Comparison of ENCODE assay signal across 18 cellular contexts in the genomic region with DNA sequence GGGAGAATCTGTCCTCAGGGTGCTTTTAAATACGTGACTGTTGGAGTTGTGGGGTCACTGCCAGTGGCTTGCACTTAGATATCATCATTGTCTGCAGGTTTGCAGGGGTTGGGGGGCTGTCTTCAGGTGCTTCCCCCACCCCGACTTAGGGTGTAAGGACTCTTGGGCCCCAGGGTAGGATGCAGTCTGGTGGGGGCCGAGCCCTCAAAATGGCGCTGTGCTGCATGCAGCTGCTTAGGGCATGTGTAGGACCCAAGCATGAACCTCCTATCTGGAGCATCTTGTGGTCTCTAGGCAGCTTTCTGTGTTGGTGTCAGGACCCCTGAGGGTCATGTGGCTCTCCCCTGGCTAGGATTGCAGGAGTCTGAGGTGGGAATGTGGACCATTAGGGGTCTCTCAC. TPM values are rescaled to one million over a fixed set of nuclear protein-coding genes. Genes with fewer than 3 reads are reported as not detected.
A peak's percentile ranks its signal among the peaks of the same experiment; 100 is the strongest.
DNase-seq lines count a peak whose midpoint lies in the region; ATAC-seq, FAIRE-seq and TF ChIP-seq lines count a peak whose summit lies in the region.
"Had no signal": no experiment of that assay in that cellular context is flagged by ENCODE, and none has a peak within 500 bp of the region (broad histone marks: within the 10 kb centered on the region; RNA-seq: fewer than 3 reads in every experiment).

No MANE protein-coding gene starts in this region.

- no peak overlapping the region for H4K91ac ChIP-seq in neuronal stem cell (ENCODE audit: low read depth, low read length, poor library complexity)

- no TSS peak for BruUV-seq in GM12878 (replicated peaks; lab: Mats Ljungman, UMichigan)

- SMC1A ChIA-PET in GM12878 (lab: Charles Lee; ENCODE audit: uncharacterized antibody, unreplicated experiment), result no interaction called here

- H3K4me1 ChIP-seq in GM12878 (ENCODE audit: control insufficient read depth, insufficient read depth, low read length), result no peaks in the 10 kb centered on the region
- H3K4me1 ChIP-seq in neuronal stem cell (ENCODE audit: control insufficient read depth in 2 of 2, insufficient read depth in 1 of 2, low read depth in 1 of 2, low read length in 2 of 2), result no peaks in the 10 kb centered on the region

- ATAC-seq in GM12878 (0 out of 3 replicates have a peak, but pooled peaks have one; percentile 14), HG02885 (IDR thresholded peaks at IDR 0.05; ENCODE audit: poor library complexity, unreplicated experiment) (no peak), GM21825 (IDR thresholded peaks at IDR 0.05; ENCODE audit: unreplicated experiment) (no peak)
- no peak for ATAC-seq in activated T-helper 17 cell treated with anti-CD3 and anti-CD28 coated beads, Interleukin-2, amount 50 U/mL, for 72 hours (replicated peaks)
- ATAC-seq: HCT116 had no signal

- TF ChIP-seq EP300 in GM12878 (IDR thresholded peaks at IDR 0.05; ENCODE audit: borderline replicate concordance in 1 of 2, control insufficient read depth in 1 of 2, low read depth in 2 of 2, low read length in 2 of 2), result no peak

- H2AFZ ChIP-seq in GM12878 (ENCODE audit: control insufficient read depth, low read depth, low read length) (no peak overlapping the region), neuronal stem cell (ENCODE audit: low read length) (no peak overlapping the region)

- H3K9ac ChIP-seq in GM12878 (ENCODE audit: control insufficient read depth, insufficient read depth, low read length) (no peak overlapping the region), neuronal stem cell (ENCODE audit: low read depth, low read length, poor library complexity) (no peak overlapping the region)
- H3K9ac ChIP-seq: BLaER1, KMS-11 had no signal

- H3K14ac ChIP-seq in neuronal stem cell (ENCODE audit: low read length), result no peak overlapping the region

- CTCF ChIA-PET in activated CD4-positive, alpha-beta memory T cell treated with anti-CD3 and anti-CD28 coated beads, Interleukin-2, amount 10 ng/mL, durations not matched to agents 7 days and 5 days (lab: Charles Lee), result interaction anchor here (1.3 kb wide), 1 partner anchor 13 kb away, joined by 4 read pairs; no protein-coding TSS in a partner anchor
- CTCF ChIA-PET in activated CD4-positive, alpha-beta memory T cell treated with anti-CD3 and anti-CD28 coated beads for 36 hours (lab: Charles Lee), result no interaction called here
- CTCF ChIA-PET in GM12878 (lab: Yijun Ruan, JAX), result no interaction called here

- H3K36me3 ChIP-seq in GM12878 (ENCODE audit: control insufficient read depth in 2 of 2, insufficient read depth in 2 of 2, low read length in 1 of 2) (peaks cover 0 to 3% of the 10 kb centered on the region in 2 experiments; a peak in 3 of 4 replicates), neuronal stem cell (replicated peaks in 1 of 2; ENCODE audit: control insufficient read depth in 2 of 2, insufficient read depth in 2 of 2, low read length in 2 of 2) (peaks cover 0 to 31% of the 10 kb centered on the region in 2 donors)

- H3K4me3 ChIP-seq in GM12878 (no peak overlapping the region), neuronal stem cell (ENCODE audit: low read length in 2 of 2) (peak overlapping the region in 1 of 2 donors; percentile 64)
- H3K4me3 ChIP-seq: BLaER1 had no signal

- no peak for FAIRE-seq in GM12878 (lab: Jason Lieb, UNC)
- FAIRE-seq: H54 had no signal

- 98% methylated on average over 4 of the region's 4 CpGs for WGBS in GM12878 (ENCODE audit: insufficient coverage, insufficient replicate concordance, low lambda C conversion rate, missing lambda C conversion rate)
- no CpG with 5 or more reads among the region's 4 CpGs for WGBS in neuronal stem cell (ENCODE audit: extremely low coverage in 2 of 2, insufficient read length in 2 of 2, insufficient replicate concordance in 1 of 2), 2 donors

- H2BK5ac ChIP-seq in neuronal stem cell (ENCODE audit: low read length), result no peak overlapping the region

- H3K18ac ChIP-seq in neuronal stem cell (ENCODE audit: low read length), result peak overlapping the region; percentile 59

- H3K4me2 ChIP-seq in GM12878 (ENCODE audit: control insufficient read depth, insufficient read depth) (no peak overlapping the region), neuronal stem cell (ENCODE audit: insufficient read depth, low read length, poor library complexity, severe bottlenecking) (no peak overlapping the region)

- no peaks in the 10 kb centered on the region for H3K79me2 ChIP-seq in GM12878 (ENCODE audit: control insufficient read depth, insufficient read depth, low read length)

- in situ Hi-C loops in GM12878 (cut with MboI), result no loop called here

- H3K36me3 Mint-ChIP-seq in activated CD4-positive, alpha-beta memory T cell treated with anti-CD3 and anti-CD28 coated beads, Interleukin-2, amount 10 ng/mL, durations not matched to agents 7 days and 5 days (ENCODE audit: low read depth), result peaks cover 79% of the 10 kb centered on the region
- peaks cover 68% of the 10 kb centered on the region for H3K36me3 Mint-ChIP-seq in activated CD4-positive, alpha-beta memory T cell treated with anti-CD3 and anti-CD28 coated beads for 36 hours
- peaks cover 76% of the 10 kb centered on the region for H3K36me3 Mint-ChIP-seq in activated T-helper 17 cell treated with anti-CD3 and anti-CD28 coated beads, Interleukin-2, amount 50 U/mL, for 72 hours (ENCODE audit: low read depth)

- H3K4ac ChIP-seq in neuronal stem cell (ENCODE audit: low read length), result no peak overlapping the region

- peaks cover 5% of the 10 kb centered on the region for H3K79me1 ChIP-seq in neuronal stem cell (ENCODE audit: low read depth, low read length)

- H4K8ac ChIP-seq in neuronal stem cell (ENCODE audit: low read depth, low read length), result no peak overlapping the region

- H3K27ac ChIP-seq in GM12878 (ENCODE audit: control insufficient read depth, insufficient read depth), result no peak overlapping the region
- H3K27ac ChIP-seq in neuronal stem cell (replicated peaks; ENCODE audit: low read length), result no peak overlapping the region
- H3K27ac ChIP-seq: BLaER1 had no signal

- TF ChIP-seq RAD21 in GM12878 (IDR thresholded peaks at IDR 0.05; ENCODE audit: insufficient read depth, low read depth, low read length), result no peak

- peaks cover 27% of the 10 kb centered on the region for H3K9me3 Mint-ChIP-seq in activated CD4-positive, alpha-beta memory T cell treated with anti-CD3 and anti-CD28 coated beads, Interleukin-2, amount 10 ng/mL, durations not matched to agents 7 days and 5 days
- peaks cover 4% of the 10 kb centered on the region for H3K9me3 Mint-ChIP-seq in activated CD4-positive, alpha-beta memory T cell treated with anti-CD3 and anti-CD28 coated beads for 36 hours
- H3K9me3 Mint-ChIP-seq in activated T-helper 17 cell treated with anti-CD3 and anti-CD28 coated beads, Interleukin-2, amount 50 U/mL, for 72 hours, result peaks cover 3% of the 10 kb centered on the region
- H3K9me3 Mint-ChIP-seq: IgD-negative memory B cell had no signal

- H3K27ac Mint-ChIP-seq in activated CD4-positive, alpha-beta memory T cell treated with anti-CD3 and anti-CD28 coated beads, Interleukin-2, amount 10 ng/mL, durations not matched to agents 7 days and 5 days, result peak overlapping the region; percentile 94
- H3K27ac Mint-ChIP-seq in activated CD4-positive, alpha-beta memory T cell treated with anti-CD3 and anti-CD28 coated beads for 36 hours, result no peak overlapping the region
- H3K27ac Mint-ChIP-seq in activated T-helper 17 cell treated with anti-CD3 and anti-CD28 coated beads, Interleukin-2, amount 50 U/mL, for 72 hours, result no peak overlapping the region

- H3K9me3 ChIP-seq in GM12878 (replicated peaks; ENCODE audit: control insufficient read depth, insufficient read depth, low read length) (no peaks in the 10 kb centered on the region), neuronal stem cell (replicated peaks in 1 of 2; ENCODE audit: control insufficient read depth in 2 of 2, insufficient read depth in 1 of 2, low read depth in 1 of 2, low read length in 2 of 2) (peaks cover 0 to 6% of the 10 kb centered on the region in 2 donors)

- no peak overlapping the region for H2AK5ac ChIP-seq in neuronal stem cell (ENCODE audit: low read depth, low read length)

- RAD21 ChIA-PET in GM12878 (lab: Charles Lee; ENCODE audit: unreplicated experiment), result no interaction called here

- no peak overlapping the region for H2BK12ac ChIP-seq in neuronal stem cell (ENCODE audit: low read length)

- H2BK15ac ChIP-seq in neuronal stem cell (ENCODE audit: low read length), result no peak overlapping the region

- H3K27me3 ChIP-seq in GM12878 (replicated peaks in 1 of 2; ENCODE audit: control insufficient read depth in 2 of 2, insufficient read depth in 2 of 2, low read length in 1 of 2) (no peaks in the 10 kb centered on the region), neuronal stem cell (ENCODE audit: control insufficient read depth in 3 of 3, insufficient read depth in 3 of 3, low read depth in 1 of 3, low read length in 3 of 3) (no peaks in the 10 kb centered on the region)
- H3K27me3 ChIP-seq: BLaER1 had no signal

- H4K20me1 ChIP-seq in GM12878 (ENCODE audit: control insufficient read depth, insufficient read depth), result no peaks in the 10 kb centered on the region

- TF ChIP-seq CTCF in GM12878 (IDR thresholded peaks at IDR 0.05 in 2 of 3, conservative IDR thresholded peaks at IDR 0.05 in 1 of 3; ENCODE audit: control insufficient read depth in 2 of 3, extremely low read depth in 1 of 3, insufficient read depth in 1 of 3, low read depth in 3 of 3, low read length in 3 of 3), result no peak

- intact Hi-C loops in activated CD4-positive, alpha-beta memory T cell treated with anti-CD3 and anti-CD28 coated beads for 36 hours (cut with micrococcal nuclease), result no loop called here
- intact Hi-C loops in GM12878 (cut with micrococcal nuclease; ENCODE audit: unreplicated experiment), result no loop called here

- no peak for DNase-seq in activated CD4-positive, alpha-beta memory T cell treated with anti-CD3 and anti-CD28 coated beads, Interleukin-2, amount 10 ng/mL, durations not matched to agents 7 days and 5 days
- DNase-seq in activated CD4-positive, alpha-beta memory T cell treated with anti-CD3 and anti-CD28 coated beads for 36 hours, result no peak
- DNase-seq in GM12878 (ENCODE audit: low read depth, low spot score) (no peak), neuronal stem cell (ENCODE audit: low spot score) (no peak)
- DNase-seq: 8988T, AML-193, Calu3, DMS 273 treated with DMSO at 0.1 percent for 48 hours, GDM1 had no signal

- no peak overlapping the region for H2BK120ac ChIP-seq in neuronal stem cell (ENCODE audit: low read depth, low read length)

- POLR2A ChIA-PET in activated CD4-positive, alpha-beta memory T cell treated with anti-CD3 and anti-CD28 coated beads, Interleukin-2, amount 10 ng/mL, durations not matched to agents 7 days and 5 days (lab: Charles Lee), result interaction anchor here (1.6 kb wide), 1 partner anchor 56 kb away, joined by 3 read pairs; a partner anchor contains a TSS
- POLR2A ChIA-PET in activated CD4-positive, alpha-beta memory T cell treated with anti-CD3 and anti-CD28 coated beads for 36 hours (lab: Charles Lee), result no interaction called here
- POLR2A ChIA-PET in GM12878 (lab: Charles Lee), result no interaction called here

- TF ChIP-seq POLR2A in GM12878 (IDR thresholded peaks at IDR 0.05; ENCODE audit: low read depth, low read length), result no peak

- H3K4me1 Mint-ChIP-seq in activated CD4-positive, alpha-beta memory T cell treated with anti-CD3 and anti-CD28 coated beads, Interleukin-2, amount 10 ng/mL, durations not matched to agents 7 days and 5 days, result peaks cover 55% of the 10 kb centered on the region
- H3K4me1 Mint-ChIP-seq in activated CD4-positive, alpha-beta memory T cell treated with anti-CD3 and anti-CD28 coated beads for 36 hours (ENCODE audit: low read depth), result peaks cover 34% of the 10 kb centered on the region
- H3K4me1 Mint-ChIP-seq in activated T-helper 17 cell treated with anti-CD3 and anti-CD28 coated beads, Interleukin-2, amount 50 U/mL, for 72 hours, result peaks cover 33% of the 10 kb centered on the region

- no peak overlapping the region for H3K23ac ChIP-seq in neuronal stem cell (ENCODE audit: low read depth, low read length, poor library complexity)

- no peak overlapping the region for H3K4me3 Mint-ChIP-seq in activated CD4-positive, alpha-beta memory T cell treated with anti-CD3 and anti-CD28 coated beads, Interleukin-2, amount 10 ng/mL, durations not matched to agents 7 days and 5 days
- H3K4me3 Mint-ChIP-seq in activated CD4-positive, alpha-beta memory T cell treated with anti-CD3 and anti-CD28 coated beads for 36 hours, result no peak overlapping the region
- no peak overlapping the region for H3K4me3 Mint-ChIP-seq in activated T-helper 17 cell treated with anti-CD3 and anti-CD28 coated beads, Interleukin-2, amount 50 U/mL, for 72 hours

- no peaks in the 10 kb centered on the region for H3K27me3 Mint-ChIP-seq in activated CD4-positive, alpha-beta memory T cell treated with anti-CD3 and anti-CD28 coated beads, Interleukin-2, amount 10 ng/mL, durations not matched to agents 7 days and 5 days
- no peaks in the 10 kb centered on the region for H3K27me3 Mint-ChIP-seq in activated CD4-positive, alpha-beta memory T cell treated with anti-CD3 and anti-CD28 coated beads for 36 hours
- H3K27me3 Mint-ChIP-seq in activated T-helper 17 cell treated with anti-CD3 and anti-CD28 coated beads, Interleukin-2, amount 50 U/mL, for 72 hours, result no peaks in the 10 kb centered on the region
- H3K27me3 Mint-ChIP-seq: IgD-negative memory B cell had no signal

RNA-seq across cellular contexts. Expression of a gene that starts 55.6 kb away (rescaled TPM):
- total RNA-seq in activated CD4-positive, alpha-beta memory T cell treated with anti-CD3 and anti-CD28 coated beads, Interleukin-2, amount 10 ng/mL, durations not matched to agents 7 days and 5 days, result 1 to 10 TPM; 4.1 to 4.3 TPM
- under 1 TPM; 0.07 to 0.14 TPM for total RNA-seq in activated CD4-positive, alpha-beta memory T cell treated with anti-CD3 and anti-CD28 coated beads for 36 hours
- total RNA-seq in GM12878 (2013; cell fraction: nucleolus; rRNA removed), result not detected in 2 replicates
- total RNA-seq in GM12878 (2014; rRNA removed), result not detected in 2 replicates
- not detected in 2 replicates for total RNA-seq in GM12878 (2014; rRNA removed; fragmentation: Illumina TruSeq; extraction: Trizol)
- total RNA-seq in GM12878 (2021), result not detected in 2 replicates
- 0.07 TPM for polyA plus RNA-seq in GM12878 (2011; ENCODE audit: low read depth)
- polyA plus RNA-seq in GM12878 (2011; rRNA removed), result not detected in 2 replicates
- not detected in 2 replicates for polyA plus RNA-seq in GM12878 (2011; cell fraction: cytosol; rRNA removed)
- not detected in 2 replicates for polyA plus RNA-seq in GM12878 (2011; cell fraction: nucleus; rRNA removed)
- 0.06 and 0.08 TPM in 2 replicates for polyA plus RNA-seq in GM12878 (2012)
- not detected in 2 replicates for polyA plus RNA-seq in GM12878 (2014; fragmentation: Illumina TruSeq; extraction: Trizol)
- polyA plus RNA-seq in GM12878 (2014; fragmentation: Nextera tagmentation; extraction: Ambion mirVana), result under 1 TPM in 1 of 2 experiments, not detected in 1; 0.14 TPM
- polyA plus RNA-seq in GM12878 (2014; rRNA removed), result not detected in 2 replicates
- polyA plus RNA-seq in GM12878 (2016; fragmentation: Nextera tagmentation; extraction: Ambion mirVana), result under 1 TPM; 0.10 to 0.25 TPM
- polyA minus RNA-seq in GM12878 (2011; rRNA and poly(A)+ RNA removed), result not detected in 2 replicates
- not detected in 2 replicates for polyA minus RNA-seq in GM12878 (2011; cell fraction: cytosol; rRNA and poly(A)+ RNA removed)
- not detected in 2 replicates for polyA minus RNA-seq in GM12878 (2011; cell fraction: nucleus; rRNA and poly(A)+ RNA removed)
- polyA plus RNA-seq in neuronal stem cell (2013, experiment 1 of 2), result 0.01 TPM
- polyA plus RNA-seq in neuronal stem cell (2013, experiment 2 of 2), result 0.03 TPM
- 1 to 10 TPM; 1.4 to 1.8 TPM for total RNA-seq in activated T-helper 17 cell treated with anti-CD3 and anti-CD28 coated beads, Interleukin-2, amount 50 U/mL, for 72 hours
- total RNA-seq: Calu3, HT1080 had no signal
